In the genomic region with DNA sequence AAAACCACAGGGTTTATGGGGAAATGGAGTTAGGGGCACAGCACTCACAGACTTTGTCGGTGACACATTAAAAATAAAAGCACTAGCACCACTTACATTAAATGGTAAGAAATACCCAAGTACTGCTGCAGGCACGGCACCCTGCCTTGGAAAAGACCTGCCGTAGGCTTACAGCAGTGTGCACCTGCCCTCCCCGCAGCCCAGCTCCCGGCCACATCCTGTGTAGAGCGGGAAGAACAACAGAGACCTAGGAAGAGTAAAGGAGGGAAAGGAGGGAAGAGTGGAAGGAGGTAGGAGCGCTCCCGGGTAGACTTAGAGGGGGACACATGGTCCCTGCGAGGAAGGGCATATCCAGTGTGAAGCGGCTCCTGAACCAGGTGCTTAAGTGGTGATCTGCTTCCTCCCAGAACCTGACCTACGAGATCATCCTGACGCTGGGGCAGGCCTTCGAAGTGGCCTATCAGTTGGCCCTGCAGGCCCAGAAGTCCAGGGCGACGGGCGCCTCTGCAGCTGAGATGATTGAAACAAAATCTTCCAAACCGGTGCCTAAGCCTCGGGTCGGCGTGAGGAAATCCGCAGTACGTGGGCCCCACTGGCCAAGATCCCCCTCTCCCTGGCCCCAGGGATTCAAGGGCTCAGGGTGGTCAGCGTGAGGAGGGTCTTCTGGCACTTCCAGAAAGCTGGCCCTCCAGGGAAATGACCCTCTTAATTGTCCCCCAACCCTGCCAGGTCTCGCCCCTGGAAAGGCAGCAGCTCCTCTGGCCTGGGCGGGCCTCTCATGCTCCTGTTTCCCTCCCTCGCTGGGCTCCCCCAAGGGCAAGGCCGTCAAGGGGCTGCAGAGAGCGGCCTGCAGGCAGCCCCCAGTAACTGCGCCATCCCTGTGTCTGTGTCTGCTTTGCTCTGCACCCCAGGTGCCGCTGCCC, we compare ENCODE assay signal across 1 cellular context.
TF ChIP-seq lines count a peak whose summit lies in the region.

No MANE protein-coding gene starts in this region.

TF ChIP-seq in WTC11, 78 proteins besides CTCF, POLR2A, EP300 and RAD21 (continued from another document):
- TF ChIP-seq, protein P1, sequence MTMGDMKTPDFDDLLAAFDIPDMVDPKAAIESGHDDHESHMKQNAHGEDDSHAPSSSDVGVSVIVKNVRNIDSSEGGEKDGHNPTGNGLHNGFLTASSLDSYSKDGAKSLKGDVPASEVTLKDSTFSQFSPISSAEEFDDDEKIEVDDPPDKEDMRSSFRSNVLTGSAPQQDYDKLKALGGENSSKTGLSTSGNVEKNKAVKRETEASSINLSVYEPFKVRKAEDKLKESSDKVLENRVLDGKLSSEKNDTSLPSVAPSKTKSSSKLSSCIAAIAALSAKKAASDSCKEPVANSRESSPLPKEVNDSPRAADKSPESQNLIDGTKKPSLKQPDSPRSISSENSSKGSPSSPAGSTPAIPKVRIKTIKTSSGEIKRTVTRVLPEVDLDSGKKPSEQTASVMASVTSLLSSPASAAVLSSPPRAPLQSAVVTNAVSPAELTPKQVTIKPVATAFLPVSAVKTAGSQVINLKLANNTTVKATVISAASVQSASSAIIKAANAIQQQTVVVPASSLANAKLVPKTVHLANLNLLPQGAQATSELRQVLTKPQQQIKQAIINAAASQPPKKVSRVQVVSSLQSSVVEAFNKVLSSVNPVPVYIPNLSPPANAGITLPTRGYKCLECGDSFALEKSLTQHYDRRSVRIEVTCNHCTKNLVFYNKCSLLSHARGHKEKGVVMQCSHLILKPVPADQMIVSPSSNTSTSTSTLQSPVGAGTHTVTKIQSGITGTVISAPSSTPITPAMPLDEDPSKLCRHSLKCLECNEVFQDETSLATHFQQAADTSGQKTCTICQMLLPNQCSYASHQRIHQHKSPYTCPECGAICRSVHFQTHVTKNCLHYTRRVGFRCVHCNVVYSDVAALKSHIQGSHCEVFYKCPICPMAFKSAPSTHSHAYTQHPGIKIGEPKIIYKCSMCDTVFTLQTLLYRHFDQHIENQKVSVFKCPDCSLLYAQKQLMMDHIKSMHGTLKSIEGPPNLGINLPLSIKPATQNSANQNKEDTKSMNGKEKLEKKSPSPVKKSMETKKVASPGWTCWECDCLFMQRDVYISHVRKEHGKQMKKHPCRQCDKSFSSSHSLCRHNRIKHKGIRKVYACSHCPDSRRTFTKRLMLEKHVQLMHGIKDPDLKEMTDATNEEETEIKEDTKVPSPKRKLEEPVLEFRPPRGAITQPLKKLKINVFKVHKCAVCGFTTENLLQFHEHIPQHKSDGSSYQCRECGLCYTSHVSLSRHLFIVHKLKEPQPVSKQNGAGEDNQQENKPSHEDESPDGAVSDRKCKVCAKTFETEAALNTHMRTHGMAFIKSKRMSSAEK (CRISPR knock-in tag; IDR thresholded peaks at IDR 0.05; ENCODE audit: borderline replicate concordance): no peak
- no peak for TF ChIP-seq ZNF138 (CRISPR knock-in tag; conservative IDR thresholded peaks at IDR 0.05)
- TF ChIP-seq, protein P2, sequence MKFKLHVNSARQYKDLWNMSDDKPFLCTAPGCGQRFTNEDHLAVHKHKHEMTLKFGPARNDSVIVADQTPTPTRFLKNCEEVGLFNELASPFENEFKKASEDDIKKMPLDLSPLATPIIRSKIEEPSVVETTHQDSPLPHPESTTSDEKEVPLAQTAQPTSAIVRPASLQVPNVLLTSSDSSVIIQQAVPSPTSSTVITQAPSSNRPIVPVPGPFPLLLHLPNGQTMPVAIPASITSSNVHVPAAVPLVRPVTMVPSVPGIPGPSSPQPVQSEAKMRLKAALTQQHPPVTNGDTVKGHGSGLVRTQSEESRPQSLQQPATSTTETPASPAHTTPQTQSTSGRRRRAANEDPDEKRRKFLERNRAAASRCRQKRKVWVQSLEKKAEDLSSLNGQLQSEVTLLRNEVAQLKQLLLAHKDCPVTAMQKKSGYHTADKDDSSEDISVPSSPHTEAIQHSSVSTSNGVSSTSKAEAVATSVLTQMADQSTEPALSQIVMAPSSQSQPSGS (CRISPR knock-in tag; IDR thresholded peaks at IDR 0.05; ENCODE audit: borderline replicate concordance, low read depth): no peak
